26 cellular contexts compared by ENCODE assay signal in the genomic region with DNA sequence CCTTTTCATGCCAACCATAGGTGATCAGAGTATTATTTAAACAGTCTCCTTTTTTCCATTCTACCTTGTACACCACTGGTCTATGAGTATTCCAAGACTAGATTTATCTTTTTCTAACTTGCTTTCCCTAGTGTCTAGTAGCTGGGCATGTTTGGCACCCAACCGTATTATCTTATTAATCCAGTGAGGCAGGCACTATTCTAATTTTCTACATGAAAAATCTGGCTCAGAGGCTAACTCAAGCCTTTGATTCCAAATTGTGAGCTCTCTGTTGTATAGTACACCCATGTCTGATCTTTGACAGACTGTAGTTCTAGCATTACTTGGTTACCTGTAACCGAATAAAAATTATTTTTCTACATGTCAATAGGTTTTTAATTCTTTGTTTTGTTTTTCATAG.
"Had no signal": no experiment of that assay in that cellular context is flagged by ENCODE, and none has a peak within 500 bp of the region (broad histone marks: within the 10 kb centered on the region; RNA-seq: fewer than 3 reads in every experiment).

No MANE protein-coding gene starts in this region.

- H3K4me3 ChIP-seq: colonic mucosa, esophagus squamous epithelium, gastroesophageal sphincter, heart left ventricle, hepatocyte, left ventricle myocardium inferior, lower lobe of right lung, mucosa of descending colon had no signal

- H3K27ac ChIP-seq: colonic mucosa, epithelial cell of prostate, esophagus squamous epithelium, gastroesophageal sphincter, heart left ventricle, hepatocyte, left ventricle myocardium inferior, lower lobe of right lung had no signal

- H3K9me3 ChIP-seq: colonic mucosa, esophagus squamous epithelium, gastroesophageal sphincter, heart left ventricle, left ventricle myocardium inferior, lower lobe of right lung, mucosa of descending colon had no signal

- H3K4me2 ChIP-seq: hepatocyte had no signal

- FAIRE-seq: endometrium, keratinocyte had no signal

- DNase-seq: colonic mucosa; cortex of kidney; effector CD8-positive, alpha-beta T cell; effector memory CD8-positive, alpha-beta T cell; endodermal cell; erythroblast; esophagus squamous epithelium; foreskin fibroblast; foreskin melanocyte; heart left ventricle; hypothalamus; immature natural killer cell; kidney glomerular epithelial cell; left colon; left ventricle myocardium inferior; lower lobe of right lung; mesenchymal stem cell; mucosa of descending colon; naive B cell had no signal

- ATAC-seq: effector memory CD8-positive, alpha-beta T cell; esophagus mucosa; gastroesophageal sphincter; heart left ventricle; left colon; left lobe of liver; lower lobe of right lung; mucosa of descending colon had no signal

- H3K36me3 ChIP-seq: colonic mucosa, esophagus squamous epithelium, gastroesophageal sphincter, heart left ventricle, left ventricle myocardium inferior, lower lobe of right lung had no signal

- H2AFZ ChIP-seq: hepatocyte had no signal

- H3K27me3 ChIP-seq: colonic mucosa, esophagus squamous epithelium, gastroesophageal sphincter, heart left ventricle, hepatocyte had no signal

- H3K4me1 ChIP-seq: colonic mucosa had no signal
